In genomic region chr6:109896333-109896732, GRCh38 we compare ENCODE assay signal across 19 cellular contexts.
DNase-seq lines count a peak whose midpoint lies in the region; ATAC-seq and TF ChIP-seq lines count a peak whose summit lies in the region.
"Had no signal": no experiment of that assay in that cellular context is flagged by ENCODE, and none has a peak within 500 bp of the region (broad histone marks: within the 10 kb centered on the region; RNA-seq: fewer than 3 reads in every experiment).

No MANE protein-coding gene starts in this region.

- H4K20me1 ChIP-seq in Loucy (ENCODE audit: insufficient read depth, low read length, poor library complexity, severe bottlenecking): no peaks in the 10 kb centered on the region

- H3K9me2 ChIP-seq in Loucy (replicated peaks; ENCODE audit: low read depth, low read length): no peaks in the 10 kb centered on the region

- H3K36me3 Mint-ChIP-seq in mesothelial cell of epicardium: peaks cover 7% of the 10 kb centered on the region
- H3K36me3 Mint-ChIP-seq: natural killer cell had no signal

- TF ChIP-seq CTCF in Loucy (conservative IDR thresholded peaks at IDR 0.05; ENCODE audit: low read length) (no peak), cardiac fibroblast (IDR thresholded peaks at IDR 0.05; ENCODE audit: low read depth, low read length) (no peak), mesothelial cell of epicardium (IDR thresholded peaks at IDR 0.05; ENCODE audit: unreplicated experiment) (no peak)

- H3K27ac Mint-ChIP-seq in mesothelial cell of epicardium: peak overlapping the region; percentile 56
- H3K27ac Mint-ChIP-seq: natural killer cell had no signal

- H3K36me3 ChIP-seq in Loucy (ENCODE audit: insufficient read depth, low read length): no peaks in the 10 kb centered on the region

- no peak for ATAC-seq in GM19351 (IDR thresholded peaks at IDR 0.05; ENCODE audit: unreplicated experiment)
- ATAC-seq: HepG2, natural killer cell, Panc1 had no signal

- no peaks in the 10 kb centered on the region for H3K27me3 Mint-ChIP-seq in mesothelial cell of epicardium (ENCODE audit: low read depth)

- H3K4me3 Mint-ChIP-seq in mesothelial cell of epicardium: no peak overlapping the region
- H3K4me3 Mint-ChIP-seq: natural killer cell had no signal

- DNase-seq in EH (ENCODE audit: low read depth) (peak; percentile 50), cardiac fibroblast (ENCODE audit: low read depth in 2 of 2) (peak; percentile 4 to 5), mesothelial cell of epicardium (ENCODE audit: low spot score in 2 of 2, unreplicated experiment in 2 of 2) (no peak), NCI-H510A treated with DMSO at 0.1 percent for 48 hours (lab: John Stamatoyannopoulos, UW) (no peak)
- DNase-seq in activated CD4-positive, alpha-beta T cell treated with anti-CD3 and anti-CD28 coated beads for 4 hours: no peak
- no peak for DNase-seq in stimulated activated naive CD4-positive, alpha-beta T cell (lab: John Stamatoyannopoulos, UW)
- DNase-seq: GF-D8; glutamatergic neuron; natural killer cell; NCI-H1048; NCI-H2081 treated with DMSO at 0.1 percent for 48 hours; NCI-H526; stimulated activated CD4-positive, alpha-beta T cell treated with anti-CD3 and anti-CD28 coated beads, Interleukin-15, amount 100 ng/mL, for 24 hours; SW 1271 had no signal

- H3K9me3 Mint-ChIP-seq in mesothelial cell of epicardium: peaks cover 14% of the 10 kb centered on the region
- H3K9me3 Mint-ChIP-seq: natural killer cell had no signal

- H3K4me2 ChIP-seq in Loucy (ENCODE audit: low read depth, low read length, poor library complexity, severe bottlenecking): no peak overlapping the region

- H3K9ac ChIP-seq in Loucy (ENCODE audit: low read depth, low read length, poor library complexity, severe bottlenecking): no peak overlapping the region

- peak overlapping the region; percentile 71 for H2AFZ ChIP-seq in Loucy (ENCODE audit: low read length)

- peaks cover 34% of the 10 kb centered on the region for H3K4me1 Mint-ChIP-seq in mesothelial cell of epicardium

- H3K4me3 ChIP-seq in Loucy (ENCODE audit: low read length, poor library complexity, severe bottlenecking) (no peak overlapping the region), cardiac fibroblast (replicated peaks in 1 of 2; ENCODE audit: low read depth in 2 of 2, low read length in 2 of 2) (no peak overlapping the region)
- H3K4me3 ChIP-seq: lung had no signal

- no peaks in the 10 kb centered on the region for H3K4me1 ChIP-seq in Loucy (ENCODE audit: insufficient read depth, low read length, poor library complexity, severe bottlenecking)

- H3K9me3 ChIP-seq in Loucy (ENCODE audit: insufficient read depth, low read depth, low read length): no peaks in the 10 kb centered on the region

- H3F3A ChIP-seq in Loucy (ENCODE audit: low read depth): no peaks in the 10 kb centered on the region

- H3K79me2 ChIP-seq in Loucy (ENCODE audit: insufficient read depth, low read length): no peaks in the 10 kb centered on the region

- no peaks in the 10 kb centered on the region for H3K27me3 ChIP-seq in Loucy (ENCODE audit: insufficient read depth, low read length, poor library complexity, severe bottlenecking)

Comparison
In these comparisons a context has a peak if more than half of its experiments do, and no peak if none do; other contexts are left out.
1. DNase-seq: peak in EH (single experiment) and cardiac fibroblast (2 of 2); none in mesothelial cell of epicardium (0 of 2), activated CD4-positive, alpha-beta T cell treated with anti-CD3 and anti-CD28 coated beads for 4 hours (0 of 2), stimulated activated naive CD4-positive, alpha-beta T cell (0 of 6) and NCI-H510A treated with DMSO at 0.1 percent for 48 hours (single experiment).